31 cellular contexts compared by ENCODE assay signal in the genomic region with DNA sequence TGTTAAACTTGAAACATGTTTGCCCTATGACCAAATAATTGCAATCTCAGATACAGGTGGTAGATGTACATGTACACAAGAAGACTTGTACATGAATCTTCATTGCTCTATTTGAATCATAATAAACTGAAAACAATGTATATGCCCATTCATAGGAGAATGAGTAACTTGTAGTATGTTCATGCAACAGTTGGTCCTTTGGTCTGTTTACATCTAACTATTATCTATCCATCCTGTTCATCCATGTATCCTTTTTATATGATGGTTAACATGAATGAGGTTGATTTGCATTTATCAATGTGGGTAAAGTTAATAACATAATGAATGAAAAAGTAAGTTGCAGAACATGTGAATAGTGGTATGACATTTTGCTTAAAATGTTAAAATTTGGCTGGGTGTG. TPM values are rescaled to one million over a fixed set of nuclear protein-coding genes. Genes with fewer than 3 reads are reported as not detected.
"Had no signal": no experiment of that assay in that cellular context is flagged by ENCODE, and none has a peak within 500 bp of the region (broad histone marks: within the 10 kb centered on the region; RNA-seq: fewer than 3 reads in every experiment).

No MANE protein-coding gene starts in this region.

- H3K4me3 ChIP-seq: adrenal gland, ascending aorta, body of pancreas, breast epithelium, cardiac muscle cell had no signal

- H3K27ac ChIP-seq: adrenal gland, ascending aorta, body of pancreas, brain microvascular endothelial cell, breast epithelium, cardiac muscle cell had no signal

- FAIRE-seq: astrocyte, bronchial epithelial cell had no signal

- H3K9me3 ChIP-seq: adrenal gland, ascending aorta, body of pancreas had no signal

- H3K4me1 ChIP-seq: breast epithelium had no signal

- DNase-seq: activated effector memory CD4-positive, alpha-beta T cell treated with anti-CD3 and anti-CD28 coated beads, Interleukin-2, amount 50 U/mL, for 16 hours; activated effector memory CD4-positive, alpha-beta T cell treated with Interleukin-2 at 50 U/mL for 16 hours; activated gamma-delta T cell; activated gamma-delta T cell treated with Interleukin-2 at 50 U/mL for 16 hours; activated naive CD4-positive, alpha-beta T cell; activated naive CD4-positive, alpha-beta T cell treated with anti-CD3 and anti-CD28 coated beads for 36 hours; activated naive CD4-positive, alpha-beta T cell treated with anti-CD3 and anti-CD28 coated beads, Interleukin-2, amount 10 ng/mL, durations not matched to agents 7 days and 5 days; activated naive CD4-positive, alpha-beta T cell treated with anti-CD3 and anti-CD28 coated beads, Interleukin-2, amount 50 U/mL, for 16 hours; activated naive CD4-positive, alpha-beta T cell treated with Interleukin-2 at 50 U/mL for 16 hours; activated naive CD8-positive, alpha-beta T cell treated with anti-CD3 and anti-CD28 coated beads for 36 hours; activated naive CD8-positive, alpha-beta T cell treated with anti-CD3 and anti-CD28 coated beads, Interleukin-2, amount 10 ng/mL, durations not matched to agents 7 days and 5 days; activated naive CD8-positive, alpha-beta T cell treated with anti-CD3 and anti-CD28 coated beads, Interleukin-2, amount 50 U/mL, for 24 hours; activated T-cell treated with anti-CD3 and anti-CD28 coated beads, Interleukin-2, amount 50 U/mL, for 24 hours; activated T-cell treated with anti-CD3 and anti-CD28 coated beads, Interleukin-2, amount 50 U/mL, for 4 hours; activated T-cell treated with anti-CD3 and anti-CD28 coated beads, Interleukin-2, amount 50 U/mL, for 48 hours; activated T-cell treated with anti-CD3 and anti-CD28 coated beads, Interleukin-2, amount 50 U/mL, for 72 hours; adrenal gland; amniotic stem cell; amygdala; anterior cingulate cortex; aorta; body of pancreas; brain microvascular endothelial cell; caudate nucleus; central memory CD4-positive, alpha-beta T cell; cerebellar nuclear complex had no signal

- H3K36me3 ChIP-seq: adrenal gland, ascending aorta, brain microvascular endothelial cell, breast epithelium, cardiac muscle cell had no signal

RNA-seq across cellular contexts. Expression of gene HSD17B6, which starts 37.1 kb away (rescaled TPM):
- polyA plus RNA-seq: cardiac muscle cell had no signal
